8 cellular contexts compared by ENCODE assay signal in genomic region chr15:59138243-59138642, GRCh38. TPM values are rescaled to one million over a fixed set of nuclear protein-coding genes. Genes with fewer than 3 reads are reported as not detected.
DNase-seq lines count a peak whose midpoint lies in the region; ATAC-seq and TF ChIP-seq lines count a peak whose summit lies in the region.

No MANE protein-coding gene starts in this region.

- DNase-seq in NCI-H526 (lab: John Stamatoyannopoulos, UW) (peak; percentile 9 to 69), NCI-H526 treated with DMSO at 0.1 percent for 48 hours (lab: John Stamatoyannopoulos, UW) (no peak), HPDE6-E6E7 (ENCODE audit: extremely low spot score) (peak; percentile 32), T-helper 22 cell (ENCODE audit: low read depth) (peak; percentile 20), left kidney (ENCODE audit: low read depth, low spot score) (peak; percentile 62)
- peak; percentile 11 to 24 for DNase-seq in stimulated activated CD8-positive, alpha-beta memory T cell treated with anti-CD3 and anti-CD28 coated beads, Interleukin-7, amount 100 ng/mL, for 1 hour (ENCODE audit: low read depth in 2 of 2)

- H3K36me3 Mint-ChIP-seq in brain = peaks cover 35% of the 10 kb centered on the region

- H3K27ac Mint-ChIP-seq in brain = no peak overlapping the region

- H3K9me3 Mint-ChIP-seq in brain = no peaks in the 10 kb centered on the region

- no peaks in the 10 kb centered on the region for H3K4me1 Mint-ChIP-seq in brain

- H3K4me3 Mint-ChIP-seq in brain = no peak overlapping the region

- no peaks in the 10 kb centered on the region for H3K27me3 Mint-ChIP-seq in brain

- peak; percentile 25 to 27 for TF ChIP-seq CTCF in brain (conservative IDR thresholded peaks at IDR 0.05)

- no peak for ATAC-seq in HG03378 (IDR thresholded peaks at IDR 0.05; ENCODE audit: unreplicated experiment)

RNA-seq across cellular contexts. Expression of gene CCNB2, which starts 33.3 kb away (rescaled TPM):
- 68.9 TPM for polyA plus RNA-seq in brain (ENCODE audit: insufficient read depth, low read depth, low replicate concordance)
